Comparison of ENCODE assay signal across 8 cellular contexts in genomic region chr2:152627010-152627957, GRCh38.
DNase-seq lines count a peak whose midpoint lies in the region; ATAC-seq, FAIRE-seq and TF ChIP-seq lines count a peak whose summit lies in the region.

No MANE protein-coding gene starts in this region.

- no peak overlapping the region for H3K27ac Mint-ChIP-seq in stimulated activated naive B cell treated with anti-CD40 and anti-IgM and Interleukin-4, amounts not matched to agents 10 μg/mL and 1 μg/mL and 100 μg/mL, for 72 hours
- no peak overlapping the region for H3K27ac Mint-ChIP-seq in T-helper 2 cell treated with Interferon-gamma antibody and Interleukin-4, amounts not matched to agents 5 μg/mL and 100 μg/mL, for 36 hours

- CTCF ChIA-PET in RWPE1 (lab: Yijun Ruan, JAX): interaction anchor here (0.5 kb wide), 1 partner anchor 481 kb away, joined by 4 read pairs; no protein-coding TSS in a partner anchor

- ATAC-seq in GM21786 (IDR thresholded peaks at IDR 0.05; ENCODE audit: unreplicated experiment) (peak; percentile 76), GM18907 (IDR thresholded peaks at IDR 0.05; ENCODE audit: unreplicated experiment) (no peak)
- peak; percentile 46 to 61 for ATAC-seq in stimulated activated naive B cell treated with anti-CD40 and anti-IgM and Interleukin-4, amounts not matched to agents 10 μg/mL and 1 μg/mL and 100 μg/mL, for 72 hours (replicated peaks)

- H3K27me3 Mint-ChIP-seq in stimulated activated naive B cell treated with anti-CD40 and anti-IgM and Interleukin-4, amounts not matched to agents 10 μg/mL and 1 μg/mL and 100 μg/mL, for 72 hours: no peaks in the 10 kb centered on the region
- H3K27me3 Mint-ChIP-seq in T-helper 2 cell treated with Interferon-gamma antibody and Interleukin-4, amounts not matched to agents 5 μg/mL and 100 μg/mL, for 36 hours (ENCODE audit: low read depth): peaks cover 4% of the 10 kb centered on the region

- H3K4me3 Mint-ChIP-seq in stimulated activated naive B cell treated with anti-CD40 and anti-IgM and Interleukin-4, amounts not matched to agents 10 μg/mL and 1 μg/mL and 100 μg/mL, for 72 hours: no peak overlapping the region
- H3K4me3 Mint-ChIP-seq in T-helper 2 cell treated with Interferon-gamma antibody and Interleukin-4, amounts not matched to agents 5 μg/mL and 100 μg/mL, for 36 hours: no peak overlapping the region

- no peaks in the 10 kb centered on the region for H3K4me1 Mint-ChIP-seq in stimulated activated naive B cell treated with anti-CD40 and anti-IgM and Interleukin-4, amounts not matched to agents 10 μg/mL and 1 μg/mL and 100 μg/mL, for 72 hours
- H3K4me1 Mint-ChIP-seq in T-helper 2 cell treated with Interferon-gamma antibody and Interleukin-4, amounts not matched to agents 5 μg/mL and 100 μg/mL, for 36 hours (ENCODE audit: low read depth): peaks cover 22% of the 10 kb centered on the region

- POLR2A ChIA-PET in RWPE1 (lab: Yijun Ruan, JAX; ENCODE audit: low non-redundant PET): no interaction called here

- no peak overlapping the region for H3K27ac ChIP-seq in RWPE1

- peak; percentile 94 for FAIRE-seq in frontal cortex (lab: Jason Lieb, UNC)

- TF ChIP-seq CTCF in AG10803 (conservative IDR thresholded peaks at IDR 0.05; ENCODE audit: low read length) (peak; percentile 75), RWPE1 (conservative IDR thresholded peaks at IDR 0.05; ENCODE audit: low read depth) (peak; percentile 41)

- no peaks in the 10 kb centered on the region for H3K9me3 Mint-ChIP-seq in stimulated activated naive B cell treated with anti-CD40 and anti-IgM and Interleukin-4, amounts not matched to agents 10 μg/mL and 1 μg/mL and 100 μg/mL, for 72 hours
- H3K9me3 Mint-ChIP-seq in T-helper 2 cell treated with Interferon-gamma antibody and Interleukin-4, amounts not matched to agents 5 μg/mL and 100 μg/mL, for 36 hours: no peaks in the 10 kb centered on the region

- no peak overlapping the region for H3K4me3 ChIP-seq in AG10803 (ENCODE audit: low read length)

- H3K36me3 Mint-ChIP-seq in stimulated activated naive B cell treated with anti-CD40 and anti-IgM and Interleukin-4, amounts not matched to agents 10 μg/mL and 1 μg/mL and 100 μg/mL, for 72 hours: no peaks in the 10 kb centered on the region
- no peaks in the 10 kb centered on the region for H3K36me3 Mint-ChIP-seq in T-helper 2 cell treated with Interferon-gamma antibody and Interleukin-4, amounts not matched to agents 5 μg/mL and 100 μg/mL, for 36 hours (ENCODE audit: low read depth)

- DNase-seq in AG10803 (ENCODE audit: low read depth): peak; percentile 69
- DNase-seq in RWPE1 (ENCODE audit: low spot score): no peak
- DNase-seq in frontal cortex (ENCODE audit: low spot score in 2 of 2): peak; percentile 21 to 33
- DNase-seq in stimulated activated naive B cell treated with anti-CD40 and anti-IgM and Interleukin-4, amounts not matched to agents 10 μg/mL and 1 μg/mL and 100 μg/mL, for 72 hours: no peak
- DNase-seq in stimulated activated CD8-positive, alpha-beta memory T cell treated with anti-CD3 and anti-CD28 coated beads, Interleukin-4, amount 100 ng/mL, for 48 hours: no peak
- DNase-seq in T-helper 2 cell treated with Interferon-gamma antibody and Interleukin-4, amounts not matched to agents 5 μg/mL and 100 μg/mL, for 36 hours (ENCODE audit: low spot score): no peak

Comparison
In these comparisons a context has a peak if more than half of its experiments do, and no peak if none do; other contexts are left out.
1. DNase-seq: peak in AG10803 (single experiment) and frontal cortex (2 of 2); none in RWPE1 (single experiment), stimulated activated naive B cell treated with anti-CD40 and anti-IgM and Interleukin-4, amounts not matched to agents 10 μg/mL and 1 μg/mL and 100 μg/mL, for 72 hours (single experiment), stimulated activated CD8-positive, alpha-beta memory T cell treated with anti-CD3 and anti-CD28 coated beads, Interleukin-4, amount 100 ng/mL, for 48 hours (single experiment) and T-helper 2 cell treated with Interferon-gamma antibody and Interleukin-4, amounts not matched to agents 5 μg/mL and 100 μg/mL, for 36 hours (single experiment).